In the genomic region with DNA sequence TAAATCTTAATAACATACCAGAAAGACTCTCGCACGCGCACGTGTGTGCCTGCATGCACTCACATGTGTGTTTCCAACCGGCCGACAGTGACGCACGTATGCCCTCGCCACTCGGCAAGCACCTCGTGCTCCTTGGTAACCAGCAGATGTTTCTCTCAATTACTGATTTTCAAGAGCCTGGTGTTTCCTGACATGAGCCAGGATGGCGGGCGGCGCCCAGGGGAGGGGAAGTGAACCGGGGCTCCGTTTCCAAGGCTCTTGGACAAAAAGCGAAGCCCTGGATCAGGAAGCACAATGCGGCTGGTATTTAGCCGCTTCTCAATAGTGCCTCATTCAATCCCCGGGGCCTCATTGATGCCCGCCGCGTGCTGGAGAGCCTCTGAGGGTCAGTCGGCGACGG, we compare ENCODE assay signal across 1 cellular context.
TF ChIP-seq lines count a peak whose summit lies in the region.

No MANE protein-coding gene starts in this region.

TF ChIP-seq in H1, 55 proteins besides CTCF, POLR2A, EP300 and RAD21:
- TF ChIP-seq YY1 (IDR thresholded peaks at IDR 0.05; ENCODE audit: low read depth, low read length) = no peak
- no peak for TF ChIP-seq ASH2L (IDR thresholded peaks at IDR 0.05; ENCODE audit: low read length)
- TF ChIP-seq, protein P1, sequence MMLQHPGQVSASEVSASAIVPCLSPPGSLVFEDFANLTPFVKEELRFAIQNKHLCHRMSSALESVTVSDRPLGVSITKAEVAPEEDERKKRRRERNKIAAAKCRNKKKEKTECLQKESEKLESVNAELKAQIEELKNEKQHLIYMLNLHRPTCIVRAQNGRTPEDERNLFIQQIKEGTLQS (IDR thresholded peaks at IDR 0.05; ENCODE audit: insufficient read depth, low read depth, low read length) = no peak
- no peak for TF ChIP-seq GTF2F1 (IDR thresholded peaks at IDR 0.05; ENCODE audit: borderline replicate concordance, low read depth, low read length)
- TF ChIP-seq TAF1 (IDR thresholded peaks at IDR 0.05; ENCODE audit: low read depth, low read length) = no peak
- no peak for TF ChIP-seq BACH1 (IDR thresholded peaks at IDR 0.05; ENCODE audit: low read length)
- no peak for TF ChIP-seq RXRA (IDR thresholded peaks at IDR 0.05; ENCODE audit: insufficient read depth, low read depth, low read length)
- TF ChIP-seq RBBP5 (IDR thresholded peaks at IDR 0.05; ENCODE audit: borderline replicate concordance, low read depth, low read length) = no peak
- TF ChIP-seq SIX5 (IDR thresholded peaks at IDR 0.05; ENCODE audit: low read depth, low read length) = no peak
- TF ChIP-seq KDM4A (IDR thresholded peaks at IDR 0.05; ENCODE audit: low read depth, low read length, severe bottlenecking) = no peak
